Comparison of ENCODE assay signal across 32 cellular contexts in the genomic region with DNA sequence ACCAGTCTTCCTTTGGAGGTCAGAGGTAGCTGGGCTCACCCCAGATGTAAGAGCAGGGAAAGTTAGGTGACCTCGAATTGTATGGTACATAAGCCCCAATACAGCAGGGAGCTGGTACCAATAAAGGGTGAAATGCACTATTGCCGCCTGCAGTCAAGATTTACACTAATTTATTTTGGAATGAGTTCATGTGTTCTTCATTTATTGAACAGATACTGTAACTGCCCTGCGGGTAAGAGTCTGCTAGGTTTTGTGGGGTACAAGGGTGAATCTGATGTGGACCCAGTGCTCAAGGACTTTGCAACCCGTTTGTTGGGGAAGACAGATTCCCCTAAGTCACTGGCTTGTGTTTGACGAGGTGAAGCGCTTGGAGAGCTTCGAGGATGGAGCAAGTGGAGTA. TPM values are rescaled to one million over a fixed set of nuclear protein-coding genes. Genes with fewer than 3 reads are reported as not detected.
"Had no signal": no experiment of that assay in that cellular context is flagged by ENCODE, and none has a peak within 500 bp of the region (broad histone marks: within the 10 kb centered on the region; RNA-seq: fewer than 3 reads in every experiment).

No MANE protein-coding gene starts in this region.

- H3K27me3 ChIP-seq: neural progenitor cell, testis, transverse colon had no signal

- ATAC-seq: activated CD4-positive, CD25-positive, alpha-beta regulatory T cell treated with anti-CD3 and anti-CD28 coated beads, Interleukin-2, amount 50 U/mL, for 24 hours; activated naive CD8-positive, alpha-beta T cell treated with anti-CD3 and anti-CD28 coated beads, Interleukin-2, amount 50 U/mL, for 24 hours; esophagus mucosa; left colon; right cardiac atrium; stimulated activated naive CD8-positive, alpha-beta T cell treated with anti-CD3 and anti-CD28 coated beads, Interleukin-15, Interleukin-2, amounts not matched to agents 100 U/mL and 50 U/mL, for 24 hours had no signal

- H3K9me3 ChIP-seq: testis, transverse colon had no signal

- H3K4me2 ChIP-seq: neural progenitor cell had no signal

- H3K4me3 ChIP-seq: neural progenitor cell, testis, transverse colon had no signal

- H3K27ac Mint-ChIP-seq: activated naive CD4-positive, alpha-beta T cell treated with anti-CD3 and anti-CD28 coated beads, Interleukin-2, amount 10 ng/mL, durations not matched to agents 7 days and 5 days; activated naive CD8-positive, alpha-beta T cell treated with anti-CD3 and anti-CD28 coated beads, Interleukin-2, amount 50 U/mL, for 24 hours; activated T-helper 1 cell treated with anti-CD3 and anti-CD28 coated beads, Interleukin-12 subunit alpha, Interleukin-12 subunit beta, Interleukin-2, Interleukin-4 antibody, amounts not matched to agents 30 ng/mL and 10 ng/mL and 1 ng/mL, durations not matched to agents 14 hours and 24 hours and 36 hours; dendritic cell treated with granulocyte-macrophage colony-stimulating factor and Interleukin-4, amounts not matched to agents 40 ng/mL and 50 ng/mL, for 4 days; endodermal cell; mesothelial cell of epicardium; neural progenitor cell had no signal

- H3K36me3 Mint-ChIP-seq: naive B cell had no signal

- H3K27ac ChIP-seq: neural progenitor cell, testis, transverse colon had no signal

- FAIRE-seq: keratinocyte had no signal

- H3K4me3 Mint-ChIP-seq: activated naive CD4-positive, alpha-beta T cell treated with anti-CD3 and anti-CD28 coated beads, Interleukin-2, amount 10 ng/mL, durations not matched to agents 7 days and 5 days; activated naive CD8-positive, alpha-beta T cell treated with anti-CD3 and anti-CD28 coated beads, Interleukin-2, amount 50 U/mL, for 24 hours; activated T-helper 1 cell treated with anti-CD3 and anti-CD28 coated beads, Interleukin-12 subunit alpha, Interleukin-12 subunit beta, Interleukin-2, Interleukin-4 antibody, amounts not matched to agents 30 ng/mL and 10 ng/mL and 1 ng/mL, durations not matched to agents 14 hours and 24 hours and 36 hours; dendritic cell treated with granulocyte-macrophage colony-stimulating factor and Interleukin-4, amounts not matched to agents 40 ng/mL and 50 ng/mL, for 4 days; endodermal cell; neural progenitor cell had no signal

- H3K27me3 Mint-ChIP-seq: activated naive CD4-positive, alpha-beta T cell treated with anti-CD3 and anti-CD28 coated beads, Interleukin-2, amount 10 ng/mL, durations not matched to agents 7 days and 5 days; activated naive CD8-positive, alpha-beta T cell treated with anti-CD3 and anti-CD28 coated beads, Interleukin-2, amount 50 U/mL, for 24 hours; dendritic cell treated with granulocyte-macrophage colony-stimulating factor and Interleukin-4, amounts not matched to agents 40 ng/mL and 50 ng/mL, for 4 days; naive B cell had no signal

- DNase-seq: activated CD4-positive, alpha-beta T cell treated with anti-CD3 and anti-CD28 coated beads for 48 hours; activated CD4-positive, alpha-beta T cell treated with anti-CD3 and anti-CD28 coated beads, Interleukin-2, amount 50 U/mL, for 48 hours; activated CD8-positive, alpha-beta memory T cell treated with anti-CD3 and anti-CD28 coated beads for 24 hours; activated effector memory CD4-positive, alpha-beta T cell treated with anti-CD3 and anti-CD28 coated beads, Interleukin-2, amount 50 U/mL, for 16 hours; activated naive CD4-positive, alpha-beta T cell treated with anti-CD3 and anti-CD28 coated beads, Interleukin-2, amount 10 ng/mL, durations not matched to agents 7 days and 5 days; activated naive CD8-positive, alpha-beta T cell treated with anti-CD3 and anti-CD28 coated beads, Interleukin-2, amount 50 U/mL, for 24 hours; amygdala; caudate nucleus; endodermal cell; foreskin fibroblast; head of caudate nucleus; hippocampal formation; left colon; mammary epithelial cell; naive B cell; posterior cingulate gyrus; stimulated activated CD4-positive, alpha-beta T cell treated with anti-CD3 and anti-CD28 coated beads, Interleukin-2, amount 100 ng/mL, for 48 hours; stimulated activated naive CD8-positive, alpha-beta T cell treated with anti-CD3 and anti-CD28 coated beads, Interleukin-15, Interleukin-2, amounts not matched to agents 100 U/mL and 50 U/mL, for 24 hours; testis; transverse colon had no signal

- H3K9ac ChIP-seq: neural progenitor cell had no signal

- H2AFZ ChIP-seq: neural progenitor cell had no signal

- H3K9me3 Mint-ChIP-seq: activated naive CD4-positive, alpha-beta T cell treated with anti-CD3 and anti-CD28 coated beads, Interleukin-2, amount 10 ng/mL, durations not matched to agents 7 days and 5 days; activated naive CD8-positive, alpha-beta T cell treated with anti-CD3 and anti-CD28 coated beads, Interleukin-2, amount 50 U/mL, for 24 hours; activated T-helper 1 cell treated with anti-CD3 and anti-CD28 coated beads, Interleukin-12 subunit alpha, Interleukin-12 subunit beta, Interleukin-2, Interleukin-4 antibody, amounts not matched to agents 30 ng/mL and 10 ng/mL and 1 ng/mL, durations not matched to agents 14 hours and 24 hours and 36 hours; dendritic cell treated with granulocyte-macrophage colony-stimulating factor and Interleukin-4, amounts not matched to agents 40 ng/mL and 50 ng/mL, for 4 days; endodermal cell; mesothelial cell of epicardium; naive B cell; neural progenitor cell had no signal

- H3K36me3 ChIP-seq: neural progenitor cell had no signal

RNA-seq across cellular contexts. Expression of a gene that starts 31.1 kb away (rescaled TPM):
- total RNA-seq: activated T-helper 1 cell treated with anti-CD3 and anti-CD28 coated beads, Interleukin-12 subunit alpha, Interleukin-12 subunit beta, Interleukin-2, Interleukin-4 antibody, amounts not matched to agents 30 ng/mL and 10 ng/mL and 1 ng/mL, durations not matched to agents 14 hours and 24 hours and 36 hours; endodermal cell; esophagus mucosa; left colon; liver; mammary epithelial cell; mesothelial cell of epicardium; omental fat pad; right cardiac atrium; T-helper 2 cell treated with Interferon-gamma antibody and Interleukin-4, amounts not matched to agents 100 ng/mL and 5 ng/mL, for 36 hours; transverse colon; urinary bladder had no signal
- polyA plus RNA-seq: keratinocyte, mammary epithelial cell had no signal
